18 cellular contexts compared by ENCODE assay signal in the genomic region with DNA sequence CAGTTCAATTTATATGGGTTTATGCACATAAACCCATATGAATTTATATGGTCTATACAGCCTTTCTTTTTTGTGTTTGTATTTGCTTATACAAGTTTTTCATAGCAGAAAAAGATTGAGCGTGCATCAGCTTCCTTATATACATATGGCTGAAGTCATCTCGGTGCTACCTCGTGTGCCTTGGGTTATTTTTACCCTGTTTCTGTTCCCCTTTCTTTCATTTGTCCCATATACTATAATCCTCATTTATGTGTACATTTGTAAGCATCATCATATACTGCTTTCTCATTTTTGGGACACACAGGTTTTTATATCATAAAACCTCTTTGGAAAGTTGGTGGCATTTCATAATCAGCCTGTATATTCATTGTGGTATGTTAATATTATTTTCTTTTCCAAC.
DNase-seq lines count a peak whose midpoint lies in the region; ATAC-seq and TF ChIP-seq lines count a peak whose summit lies in the region.
"Had no signal": no experiment of that assay in that cellular context is flagged by ENCODE, and none has a peak within 500 bp of the region (broad histone marks: within the 10 kb centered on the region; RNA-seq: fewer than 3 reads in every experiment).

No MANE protein-coding gene starts in this region.

- intact Hi-C loops in posterior vena cava (cut with DNase I), result loop anchor here (10.0 kb wide), 2 partner anchors 61 to 491 kb away; no protein-coding TSS in a partner anchor
- intact Hi-C loops in dorsolateral prefrontal cortex (cut with DNase I), result no loop called here

- peak; percentile 94 for DNase-seq in MV-4-11 (lab: John Stamatoyannopoulos, UW)
- no peak for DNase-seq in posterior vena cava (ENCODE audit: low spot score)
- no peak for DNase-seq in DMS 273 treated with DMSO at 0.1 percent for 48 hours (lab: John Stamatoyannopoulos, UW)
- no peak for DNase-seq in dorsolateral prefrontal cortex
- DNase-seq: activated CD4-positive, CD25-positive, alpha-beta regulatory T cell; activated CD8-positive, alpha-beta memory T cell treated with anti-CD3 and anti-CD28 coated beads, Interleukin-2, amount 10 ng/mL, durations not matched to agents 7 days and 5 days; activated naive CD4-positive, alpha-beta T cell treated with Interleukin-2 at 50 U/mL for 16 hours; CD8-positive, alpha-beta memory T cell; mammary epithelial cell; naive thymus-derived CD8-positive, alpha-beta T cell; NCI-H1092; NCI-H748 treated with DMSO at 0.1 percent for 48 hours; T-helper 17 cell; uterus had no signal

- no peaks in the 10 kb centered on the region for H3K36me3 ChIP-seq in DOHH2 (ENCODE audit: control insufficient read depth, low read length)
- H3K36me3 ChIP-seq: uterus had no signal

- TF ChIP-seq CTCF in DOHH2 (IDR thresholded peaks at IDR 0.05; ENCODE audit: low read depth, low read length, poor library complexity, severe bottlenecking), result no peak
- TF ChIP-seq CTCF in dorsolateral prefrontal cortex (IDR thresholded peaks at IDR 0.05 in 54 of 56, conservative IDR thresholded peaks at IDR 0.05 in 2 of 56; ENCODE audit: low read depth in 1 of 56, partially characterized antibody in 56 of 56), result no peak

- peaks cover 73% of the 10 kb centered on the region for H3K4me1 ChIP-seq in DOHH2 (ENCODE audit: control insufficient read depth, low read length)
- H3K4me1 ChIP-seq: uterus had no signal

- H3K4me3 ChIP-seq in DOHH2 (ENCODE audit: low read length), result peak overlapping the region; percentile 42
- H3K4me3 ChIP-seq in dorsolateral prefrontal cortex, result no peak overlapping the region
- H3K4me3 ChIP-seq: uterus had no signal

- H3K27ac ChIP-seq in DOHH2 (ENCODE audit: low read depth, low read length) (peak overlapping the region; percentile 53), dorsolateral prefrontal cortex (no peak overlapping the region)

- ATAC-seq in GM19351 (IDR thresholded peaks at IDR 0.05; ENCODE audit: unreplicated experiment) (peak; percentile 90), HG02938 (IDR thresholded peaks at IDR 0.05; ENCODE audit: unreplicated experiment) (peak; percentile 73), GM18867 (IDR thresholded peaks at IDR 0.05; ENCODE audit: unreplicated experiment) (no peak)
- ATAC-seq: activated CD8-positive, alpha-beta memory T cell treated with anti-CD3 and anti-CD28 coated beads, Interleukin-2, amount 10 ng/mL, durations not matched to agents 7 days and 5 days; naive thymus-derived CD8-positive, alpha-beta T cell; T-helper 17 cell had no signal

- H3K9me2 ChIP-seq in DOHH2 (replicated peaks; ENCODE audit: control insufficient read depth, low read length), result no peaks in the 10 kb centered on the region

- H3K79me2 ChIP-seq in DOHH2 (ENCODE audit: control insufficient read depth, low read length), result no peaks in the 10 kb centered on the region

- no peaks in the 10 kb centered on the region for H3K9me3 ChIP-seq in DOHH2 (ENCODE audit: control insufficient read depth, insufficient read depth, low read length)
- H3K9me3 ChIP-seq: uterus had no signal

- no peaks in the 10 kb centered on the region for H3K27me3 ChIP-seq in DOHH2 (ENCODE audit: control insufficient read depth, low read length)
- no peaks in the 10 kb centered on the region for H3K27me3 ChIP-seq in dorsolateral prefrontal cortex
- H3K27me3 ChIP-seq: uterus had no signal

- peaks cover 4% of the 10 kb centered on the region; the same call in 1 of the 2 replicates for H3F3A ChIP-seq in DOHH2 (ENCODE audit: control insufficient read depth, insufficient read depth)

- peak overlapping the region; percentile 60 for H3K4me2 ChIP-seq in DOHH2 (ENCODE audit: low read length)

- no peaks in the 10 kb centered on the region for H4K20me1 ChIP-seq in DOHH2 (ENCODE audit: control insufficient read depth, insufficient read depth, low read depth, low read length)

Comparison
In these comparisons a context has a peak if more than half of its experiments do, and no peak if none do; other contexts are left out.
1. intact Hi-C loops: an anchor here in posterior vena cava (10.0 kb wide); none called in dorsolateral prefrontal cortex.